ENCODE assay signal across 8 cellular contexts in the genomic region with DNA sequence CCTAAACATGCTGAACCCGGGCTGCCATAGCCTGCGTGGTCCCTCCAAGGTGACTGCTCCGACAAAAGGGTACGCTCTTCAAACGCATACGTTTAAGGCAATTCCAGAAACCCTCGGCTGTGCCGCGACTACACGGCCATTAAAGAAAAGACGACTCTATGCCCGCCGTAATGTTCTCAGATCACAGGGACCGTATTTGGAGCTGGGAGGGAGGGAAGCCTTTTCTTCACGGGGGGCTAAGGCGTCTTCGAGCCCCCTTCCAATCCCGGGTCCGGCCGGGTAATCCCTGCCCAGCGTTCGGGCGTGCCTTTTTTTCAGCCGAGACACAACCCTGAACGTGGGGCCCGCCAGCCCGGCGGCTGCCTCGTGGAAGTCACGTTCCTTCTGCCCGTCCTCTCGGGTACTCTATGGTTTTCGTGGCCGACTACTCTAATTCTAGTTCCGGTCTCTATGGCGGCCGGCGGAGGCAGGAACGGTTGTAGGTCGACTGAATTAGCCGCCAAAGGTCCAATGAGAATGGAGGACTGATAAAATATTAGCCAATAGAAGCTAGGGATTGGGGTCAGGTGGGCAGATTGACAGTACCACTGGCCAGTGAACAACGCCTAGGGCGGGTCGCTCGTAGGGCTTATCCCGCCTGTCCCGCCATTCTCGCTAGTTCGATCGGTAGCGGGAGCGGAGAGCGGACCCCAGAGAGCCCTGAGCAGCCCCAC. TPM values are rescaled to one million over a fixed set of nuclear protein-coding genes. Genes with fewer than 3 reads are reported as not detected.
DNase-seq lines count a peak whose midpoint lies in the region; ATAC-seq and TF ChIP-seq lines count a peak whose summit lies in the region.

TSS of gene YBX1 (plus strand) at position 648 of the 713 bp plus-strand sequence. CDS start 148 bp downstream, outside the sequence.

- intact Hi-C loops in breast epithelium (cut with DNase I; ENCODE audit: low total_unique reads), result no loop called here

- H3K9ac ChIP-seq in iPS-20b (ENCODE audit: low read depth, low read length), result peak within 1 kb of the TSS; percentile 96

- DNase-seq in NCI-H2196 treated with DMSO at 0.1 percent for 48 hours (lab: John Stamatoyannopoulos, UW; ENCODE audit: unreplicated experiment), result peak; percentile 99
- DNase-seq in breast epithelium (ENCODE audit: low spot score in 2 of 2), result peak; percentile 97 to 98

- H3K27ac ChIP-seq in ACC112 (ENCODE audit: low read depth, low read length), result peak within 1 kb of the TSS; percentile 67
- peak within 1 kb of the TSS; percentile 96 for H3K27ac ChIP-seq in VCaP
- H3K27ac ChIP-seq in breast epithelium, result peak within 1 kb of the TSS; percentile 86 to 91
- H3K27ac ChIP-seq in iPS-20b (ENCODE audit: low read length), result peak within 1 kb of the TSS; percentile 80
- H3K27ac ChIP-seq in skin epidermis, result peak within 1 kb of the TSS; percentile 79 to 100 (median 95)

- H3K79me2 ChIP-seq in ACC112 (ENCODE audit: control insufficient read depth, insufficient read depth, low read length, unreplicated experiment), result peaks cover 59% of the 10 kb centered on the region

- peak; percentile 78 for TF ChIP-seq POLR2A in breast epithelium (IDR thresholded peaks at IDR 0.05)

- H3K4me3 ChIP-seq in ACC112 (ENCODE audit: low read depth, low read length) (peak within 1 kb of the TSS; percentile 96), breast epithelium (peak within 1 kb of the TSS; percentile 66 to 94 (median 80)), iPS-20b (ENCODE audit: low read length) (peak within 1 kb of the TSS; percentile 86), skin epidermis (peak within 1 kb of the TSS; percentile 64 to 98 (median 90))

- H3K9me3 ChIP-seq in breast epithelium (no peaks in the 10 kb centered on the region), iPS-20b (ENCODE audit: insufficient read depth, low read depth, low read length) (no peaks in the 10 kb centered on the region)

- H3K36me3 ChIP-seq in ACC112 (ENCODE audit: insufficient read depth, low read length), result peaks cover 24% of the 10 kb centered on the region
- H3K36me3 ChIP-seq in breast epithelium, result no peaks in the 10 kb centered on the region
- peaks cover 37% of the 10 kb centered on the region for H3K36me3 ChIP-seq in iPS-20b (ENCODE audit: insufficient read depth, low read depth, low read length)

- no peak for TF ChIP-seq CTCF in VCaP (conservative IDR thresholded peaks at IDR 0.05)
- TF ChIP-seq CTCF in breast epithelium (IDR thresholded peaks at IDR 0.05), result no peak

- ATAC-seq in GM18870 (IDR thresholded peaks at IDR 0.05; ENCODE audit: unreplicated experiment) (peak; percentile 96), HG03135 (IDR thresholded peaks at IDR 0.05; ENCODE audit: unreplicated experiment) (peak; percentile 92)

- peak within 1 kb of the TSS; percentile 62 for H2AFZ ChIP-seq in ACC112 (ENCODE audit: low read length, unreplicated experiment)

- H3K27me3 ChIP-seq in ACC112 (ENCODE audit: insufficient read depth, low read length) (no peaks in the 10 kb centered on the region), breast epithelium (no peaks in the 10 kb centered on the region), iPS-20b (ENCODE audit: insufficient read depth, low read length) (no peaks in the 10 kb centered on the region)

- H3K4me1 ChIP-seq in ACC112 (ENCODE audit: control insufficient read depth, insufficient read depth, low read length, unreplicated experiment) (peaks cover 43% of the 10 kb centered on the region), breast epithelium (peaks cover 7 to 15% of the 10 kb centered on the region in 2 donors), iPS-20b (ENCODE audit: insufficient read depth, low read length) (peaks cover 23% of the 10 kb centered on the region; the same call in 1 of the 2 replicates)

RNA-seq across cellular contexts. Expression of gene YBX1, which starts in this region (rescaled TPM):
- 100 to 1,000 TPM; 332 to 694 (median 485) TPM for total RNA-seq in breast epithelium

Comparison
In these comparisons a context has a peak if more than half of its experiments do, and no peak if none do; other contexts are left out.
1. Peak in every context shown above with its lines: DNase-seq, ATAC-seq, H3K4me3 ChIP-seq and H3K27ac ChIP-seq.